In the genomic region with DNA sequence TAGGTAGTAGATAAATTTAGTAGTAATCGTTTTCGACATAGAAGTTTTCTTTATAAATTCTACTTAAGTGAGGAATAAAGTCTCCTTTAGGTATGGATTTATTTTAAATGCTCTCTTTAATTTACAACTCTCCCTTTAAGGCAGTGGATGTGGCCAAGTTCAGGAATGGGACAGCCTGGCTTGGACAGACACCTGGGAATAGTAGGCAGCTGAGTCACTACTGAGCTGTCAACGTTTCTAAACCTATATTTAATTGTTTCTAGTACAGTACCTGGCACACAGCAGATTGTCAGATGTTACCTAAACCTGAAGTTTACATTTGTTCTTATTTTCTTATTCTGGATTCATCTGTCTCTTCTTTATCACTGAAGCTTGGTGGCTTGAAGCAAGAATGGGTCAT, we compare ENCODE assay signal across 20 cellular contexts.
"Had no signal": no experiment of that assay in that cellular context is flagged by ENCODE, and none has a peak within 500 bp of the region (broad histone marks: within the 10 kb centered on the region; RNA-seq: fewer than 3 reads in every experiment).

No MANE protein-coding gene starts in this region.

- DNase-seq: activated CD4-positive, alpha-beta T cell treated with anti-CD3 and anti-CD28 coated beads, Interleukin-2, amount 10 ng/mL, durations not matched to agents 24 days and 14 days; activated T-cell treated with anti-CD3 and anti-CD28 coated beads, Interleukin-2, amount 50 U/mL, for 1 hour; cerebellar nuclear complex; endodermal cell; heart right ventricle; islet precursor cell; ovary; psoas muscle; right cardiac atrium; stimulated activated CD4-positive, alpha-beta T cell treated with anti-CD3 and anti-CD28 coated beads, Interleukin-4, amount 100 ng/mL, for 24 hours; stimulated activated naive CD8-positive, alpha-beta T cell treated with anti-CD3 and anti-CD28 coated beads, Interleukin-15, amount 100 ng/mL, for 72 hours; tibial artery; uterus had no signal

- ATAC-seq: activated CD4-positive, CD25-positive, alpha-beta regulatory T cell treated with anti-CD3 and anti-CD28 coated beads, Interleukin-2, amount 50 U/mL, for 24 hours; activated naive CD4-positive, alpha-beta T cell treated with anti-CD3 and anti-CD28 coated beads, Interleukin-2, amount 50 U/mL, for 72 hours; heart right ventricle; natural killer cell treated with Interleukin-12 subunit alpha and Interleukin-12 subunit beta and Interleukin-15 and Interleukin-18, amount 100 ng/mL, for 72 hours; right cardiac atrium; stimulated activated naive CD8-positive, alpha-beta T cell treated with anti-CD3 and anti-CD28 coated beads, Interleukin-15, amount 100 ng/mL, for 72 hours had no signal

- H3K4me1 Mint-ChIP-seq: endodermal cell had no signal

- H3K27ac Mint-ChIP-seq: activated CD4-positive, alpha-beta T cell treated with anti-CD3 and anti-CD28 coated beads, Interleukin-2, amount 10 ng/mL, durations not matched to agents 24 days and 14 days; activated naive CD4-positive, alpha-beta T cell treated with anti-CD3 and anti-CD28 coated beads, Interleukin-2, amount 50 U/mL, for 72 hours; endodermal cell; natural killer cell treated with Interleukin-12 subunit alpha and Interleukin-12 subunit beta and Interleukin-15 and Interleukin-18, amount 100 ng/mL, for 72 hours had no signal

- H3K4me3 Mint-ChIP-seq: activated CD4-positive, alpha-beta T cell treated with anti-CD3 and anti-CD28 coated beads, Interleukin-2, amount 10 ng/mL, durations not matched to agents 24 days and 14 days; endodermal cell; natural killer cell treated with Interleukin-12 subunit alpha and Interleukin-12 subunit beta and Interleukin-15 and Interleukin-18, amount 100 ng/mL, for 72 hours; stimulated activated naive CD8-positive, alpha-beta T cell treated with anti-CD3 and anti-CD28 coated beads, Interleukin-15, amount 100 ng/mL, for 72 hours had no signal

- H3K9me3 Mint-ChIP-seq: activated CD4-positive, alpha-beta T cell treated with anti-CD3 and anti-CD28 coated beads, Interleukin-2, amount 10 ng/mL, durations not matched to agents 24 days and 14 days; activated naive CD4-positive, alpha-beta T cell treated with anti-CD3 and anti-CD28 coated beads, Interleukin-2, amount 50 U/mL, for 72 hours; endodermal cell; natural killer cell treated with Interleukin-12 subunit alpha and Interleukin-12 subunit beta and Interleukin-15 and Interleukin-18, amount 100 ng/mL, for 72 hours; stimulated activated naive CD8-positive, alpha-beta T cell treated with anti-CD3 and anti-CD28 coated beads, Interleukin-15, amount 100 ng/mL, for 72 hours had no signal

- H3K27me3 ChIP-seq: ascending aorta, heart right ventricle, ovary, tibial artery, uterus had no signal

- H3K4me3 ChIP-seq: ascending aorta, coronary artery, heart right ventricle, lung, ovary, psoas muscle, tibial artery, uterus had no signal

- H3K9me3 ChIP-seq: ascending aorta, heart right ventricle, ovary, psoas muscle, tibial artery, uterus had no signal

- H3K36me3 ChIP-seq: ovary, uterus had no signal

- H3K4me1 ChIP-seq: ascending aorta, heart right ventricle, psoas muscle, tibial artery, uterus had no signal

- H3K27ac ChIP-seq: ascending aorta, coronary artery, epithelial cell of prostate, heart right ventricle, ovary, psoas muscle, tibial artery, uterus had no signal
